ENCODE assay signal across 17 cellular contexts in the genomic region with DNA sequence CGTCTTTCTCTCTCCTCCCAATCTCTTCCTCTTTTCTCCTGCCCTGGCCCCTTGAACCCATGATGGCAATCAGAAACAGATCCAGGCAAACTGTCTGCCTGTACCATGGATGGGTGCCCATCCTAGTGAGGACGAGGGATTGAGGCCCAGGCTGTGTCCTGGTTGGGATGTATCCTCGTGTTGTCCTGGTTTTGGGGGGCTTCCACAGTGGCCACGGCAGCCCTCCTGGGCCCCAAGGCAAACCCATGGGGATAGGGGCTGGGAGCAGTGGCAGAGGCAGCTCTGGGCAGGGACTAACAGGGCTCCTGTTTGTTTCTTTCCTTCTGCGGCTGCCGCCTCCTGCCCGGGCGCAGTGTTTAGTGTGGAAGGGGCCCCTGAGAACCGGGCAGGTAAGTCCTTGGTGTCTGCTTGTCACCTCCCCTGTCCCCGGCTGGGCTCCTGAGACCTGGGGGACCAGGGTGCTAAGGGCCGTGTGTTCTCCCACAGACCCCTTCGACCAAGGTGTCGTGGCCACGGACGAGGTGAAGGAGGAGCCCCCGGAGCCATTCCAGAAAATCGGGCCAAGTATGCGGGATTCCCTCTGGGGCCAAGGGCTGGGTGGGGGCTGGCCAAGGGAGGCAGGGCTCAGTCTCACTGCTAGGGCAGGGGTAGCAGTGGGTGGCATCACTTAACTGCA.
DNase-seq lines count a peak whose midpoint lies in the region; ATAC-seq and TF ChIP-seq lines count a peak whose summit lies in the region.
"Had no signal": no experiment of that assay in that cellular context is flagged by ENCODE, and none has a peak within 500 bp of the region (broad histone marks: within the 10 kb centered on the region; RNA-seq: fewer than 3 reads in every experiment).

No MANE protein-coding gene starts in this region.

- H3K4me3 Mint-ChIP-seq in H9 (no peak overlapping the region), endothelial cell (ENCODE audit: unreplicated experiment) (no peak overlapping the region)
- no peak overlapping the region for H3K4me3 Mint-ChIP-seq in stimulated activated naive B cell treated with anti-CD40 and anti-IgM and Interleukin-4, amounts not matched to agents 10 μg/mL and 1 μg/mL and 100 μg/mL, for 72 hours
- H3K4me3 Mint-ChIP-seq: naive B cell had no signal

- no peak overlapping the region for H3K9ac ChIP-seq in H9 (ENCODE audit: extremely low read depth, insufficient read length, low read length)

- H3K4me1 Mint-ChIP-seq in H9 (peaks cover 14% of the 10 kb centered on the region in 2 experiments), endothelial cell (ENCODE audit: unreplicated experiment) (peaks cover 4% of the 10 kb centered on the region)
- H3K4me1 Mint-ChIP-seq in stimulated activated naive B cell treated with anti-CD40 and anti-IgM and Interleukin-4, amounts not matched to agents 10 μg/mL and 1 μg/mL and 100 μg/mL, for 72 hours: peaks cover 0 to 4% of the 10 kb centered on the region in 2 donors

- H3K9me3 ChIP-seq in BE2C: no peaks in the 10 kb centered on the region
- no peaks in the 10 kb centered on the region for H3K9me3 ChIP-seq in H9 (ENCODE audit: control insufficient read depth, low read depth, low read length)
- H3K9me3 ChIP-seq: prostate gland had no signal

- H3T11ph ChIP-seq in H9 (ENCODE audit: low read length): no peak overlapping the region

- intact Hi-C loops in posterior vena cava (cut with DNase I): no loop called here

- no peaks in the 10 kb centered on the region for H3K27me3 ChIP-seq in BE2C
- no peaks in the 10 kb centered on the region for H3K27me3 ChIP-seq in H9 (ENCODE audit: insufficient read depth, low read length)

- TF ChIP-seq CTCF in BE2C (IDR thresholded peaks at IDR 0.05; ENCODE audit: low read depth, low read length): no peak
- no peak for TF ChIP-seq CTCF in H9 (conservative IDR thresholded peaks at IDR 0.05)
- TF ChIP-seq CTCF in endothelial cell (IDR thresholded peaks at IDR 0.05; ENCODE audit: unreplicated experiment): no peak

- H3K4me2 ChIP-seq in H9 (ENCODE audit: insufficient read depth, insufficient read length, low read length): no peak overlapping the region
- H3K4me2 ChIP-seq: smooth muscle cell had no signal

- no peak overlapping the region for H4K91ac ChIP-seq in H9 (ENCODE audit: insufficient read length, low read depth, low read length)

- H3K36me3 Mint-ChIP-seq in H9 (ENCODE audit: insufficient read depth in 1 of 3, low read depth in 3 of 3) (peaks cover 22 to 42% (median 29%) of the 10 kb centered on the region in 3 experiments), endothelial cell (ENCODE audit: low read depth, unreplicated experiment) (peaks cover 30% of the 10 kb centered on the region)
- H3K36me3 Mint-ChIP-seq in stimulated activated naive B cell treated with anti-CD40 and anti-IgM and Interleukin-4, amounts not matched to agents 10 μg/mL and 1 μg/mL and 100 μg/mL, for 72 hours: peaks cover 10 to 14% of the 10 kb centered on the region in 2 donors

- no peak overlapping the region for H2BK15ac ChIP-seq in H9 (ENCODE audit: low read depth, low read length)

- no peak overlapping the region for H3K56ac ChIP-seq in H9 (ENCODE audit: insufficient read length, low read depth, low read length)

- H3K18ac ChIP-seq in H9 (ENCODE audit: insufficient read length, low read depth, low read length): no peak overlapping the region

- H2BK120ac ChIP-seq in H9 (ENCODE audit: low read depth, low read length, poor library complexity, severe bottlenecking): no peak overlapping the region

- no peaks in the 10 kb centered on the region for H4K20me1 ChIP-seq in H9 (ENCODE audit: control insufficient read depth, insufficient read depth, insufficient read length)

- no peaks in the 10 kb centered on the region for H3K79me2 ChIP-seq in H9 (ENCODE audit: insufficient read depth, low read length)

- H2AFZ ChIP-seq in H9 (ENCODE audit: low read length): no peak overlapping the region

- no peak overlapping the region for H4K8ac ChIP-seq in H9 (replicated peaks; ENCODE audit: insufficient read length, low read depth, low read length)

- H2BK20ac ChIP-seq in H9 (ENCODE audit: low read depth, low read length, poor library complexity, severe bottlenecking): no peak overlapping the region

- peak overlapping the region in 1 of 3 experiments; percentile 76; a peak in 1 of 7 replicates for H3K27ac Mint-ChIP-seq in H9
- no peak overlapping the region for H3K27ac Mint-ChIP-seq in endothelial cell (ENCODE audit: unreplicated experiment)
- H3K27ac Mint-ChIP-seq in stimulated activated naive B cell treated with anti-CD40 and anti-IgM and Interleukin-4, amounts not matched to agents 10 μg/mL and 1 μg/mL and 100 μg/mL, for 72 hours: no peak overlapping the region

- peaks cover 24% of the 10 kb centered on the region for H3K4me1 ChIP-seq in BE2C
- H3K4me1 ChIP-seq in H9 (ENCODE audit: insufficient read depth, low read length): peaks cover 3% of the 10 kb centered on the region; the same call in 1 of the 2 replicates
- H3K4me1 ChIP-seq: prostate gland had no signal

- H3K27ac ChIP-seq in H9 (ENCODE audit: insufficient read length, low read depth, low read length): no peak overlapping the region
- H3K27ac ChIP-seq: prostate gland had no signal

- no peak overlapping the region for H3K23ac ChIP-seq in H9 (ENCODE audit: insufficient read length, low read depth, low read length)

- H2BK12ac ChIP-seq in H9 (ENCODE audit: insufficient read length, low read depth, low read length): no peak overlapping the region

- H4K5ac ChIP-seq in H9 (ENCODE audit: insufficient read length, low read depth, low read length): no peak overlapping the region

- WGBS in H9 (ENCODE audit: extremely low coverage, insufficient read length, low lambda C conversion rate): no CpG with 5 or more reads among the region's 18 CpGs

- H3K4ac ChIP-seq in H9 (ENCODE audit: low read depth, low read length): no peak overlapping the region

- peaks cover 39% of the 10 kb centered on the region for H3K36me3 ChIP-seq in BE2C
- H3K36me3 ChIP-seq: prostate gland had no signal

- no peaks in the 10 kb centered on the region for H3K23me2 ChIP-seq in H9 (ENCODE audit: insufficient read length, low read depth, low read length, poor library complexity, severe bottlenecking)

- H3K9me3 Mint-ChIP-seq in H9 (no peaks in the 10 kb centered on the region; a peak in 1 of 5 replicates), endothelial cell (ENCODE audit: unreplicated experiment) (no peaks in the 10 kb centered on the region)
- H3K9me3 Mint-ChIP-seq in stimulated activated naive B cell treated with anti-CD40 and anti-IgM and Interleukin-4, amounts not matched to agents 10 μg/mL and 1 μg/mL and 100 μg/mL, for 72 hours: peaks cover 4 to 10% of the 10 kb centered on the region in 2 donors

- no peak overlapping the region for H2BK5ac ChIP-seq in H9 (ENCODE audit: insufficient read length, low read length)

- H3K27me3 Mint-ChIP-seq in H9 (ENCODE audit: low read depth) (no peaks in the 10 kb centered on the region), endothelial cell (ENCODE audit: unreplicated experiment) (no peaks in the 10 kb centered on the region)
- no peaks in the 10 kb centered on the region for H3K27me3 Mint-ChIP-seq in stimulated activated naive B cell treated with anti-CD40 and anti-IgM and Interleukin-4, amounts not matched to agents 10 μg/mL and 1 μg/mL and 100 μg/mL, for 72 hours
- H3K27me3 Mint-ChIP-seq: naive B cell had no signal

- H3K79me1 ChIP-seq in H9 (ENCODE audit: insufficient read depth, low read depth, low read length, poor library complexity, severe bottlenecking): no peaks in the 10 kb centered on the region

- no peak overlapping the region for H3K4me3 ChIP-seq in BE2C (ENCODE audit: low read depth, low read length)
- H3K4me3 ChIP-seq: prostate gland, smooth muscle cell had no signal

- H3K14ac ChIP-seq in H9 (ENCODE audit: insufficient read depth, low read length): no peak overlapping the region

- H2AK5ac ChIP-seq in H9 (ENCODE audit: insufficient read length, low read length): no peak overlapping the region

- DNase-seq in BE2C: peak; percentile 2
- peak; percentile 17 for DNase-seq in H9
- DNase-seq in endothelial cell (ENCODE audit: low spot score): peak; percentile 1
- DNase-seq in posterior vena cava (ENCODE audit: low spot score): peak; percentile 73
- no peak for DNase-seq in stimulated activated naive B cell treated with anti-CD40 and anti-IgM and Interleukin-4, amounts not matched to agents 10 μg/mL and 1 μg/mL and 100 μg/mL, for 72 hours
- DNase-seq: DMS79 treated with DMSO at 0.1 percent for 48 hours, mammary epithelial cell, naive B cell, NCI-H1436 treated with DMSO at 0.1 percent for 48 hours, NCI-H82, OCI-M1, SIG-M5 had no signal

- ATAC-seq in HG03196 (IDR thresholded peaks at IDR 0.05; ENCODE audit: unreplicated experiment) (no peak), HG03378 (IDR thresholded peaks at IDR 0.05; ENCODE audit: unreplicated experiment) (no peak), HG02610 (IDR thresholded peaks at IDR 0.05; ENCODE audit: unreplicated experiment) (no peak)
- ATAC-seq in stimulated activated naive B cell treated with anti-CD40 and anti-IgM and Interleukin-4, amounts not matched to agents 10 μg/mL and 1 μg/mL and 100 μg/mL, for 72 hours (replicated peaks): no peak
